Comparison of ENCODE assay signal across 8 cellular contexts in the genomic region with DNA sequence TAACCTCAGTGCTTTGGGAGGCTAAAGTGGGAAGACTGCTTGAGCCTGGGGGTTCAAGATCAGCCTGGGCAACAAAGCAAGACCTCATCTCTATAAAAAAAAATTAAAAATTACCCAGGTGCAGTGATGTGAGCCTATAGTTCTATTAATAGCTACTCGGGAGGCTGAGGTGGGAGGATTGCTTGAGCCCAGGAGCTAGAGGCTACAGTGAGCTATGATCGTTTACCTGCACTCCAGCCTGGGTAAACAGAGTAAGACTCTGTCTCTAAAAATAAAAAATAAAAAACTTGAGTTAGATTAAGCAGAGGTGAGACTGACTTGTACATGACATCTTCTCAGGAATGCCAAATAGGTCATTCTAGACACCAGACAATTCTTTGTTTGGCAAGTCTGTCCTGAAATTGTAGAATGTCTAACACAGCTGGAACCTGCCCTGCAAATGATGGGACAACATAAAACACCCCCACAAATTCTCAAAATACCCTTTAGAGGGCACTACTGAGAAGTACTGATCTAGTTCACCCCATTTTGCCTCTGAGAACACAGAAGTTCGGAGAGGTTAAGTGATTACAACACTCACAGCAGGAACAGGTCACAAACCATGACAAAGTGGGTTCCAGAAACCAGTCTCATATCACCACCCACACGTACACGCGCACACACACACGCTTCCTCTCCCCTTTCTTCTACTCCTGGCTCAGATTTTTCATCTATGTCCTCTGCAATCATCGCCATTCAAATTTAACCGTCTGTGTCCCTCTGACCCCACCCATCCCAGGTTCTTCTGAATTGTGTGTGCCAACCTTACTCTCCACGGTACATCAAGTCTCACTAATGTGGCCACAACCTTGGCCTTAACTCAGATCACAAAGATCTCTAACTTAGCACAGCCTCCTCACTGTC. TPM values are rescaled to one million over a fixed set of nuclear protein-coding genes. Genes with fewer than 3 reads are reported as not detected.
A peak's percentile ranks its signal among the peaks of the same experiment; 100 is the strongest.
DNase-seq lines count a peak whose midpoint lies in the region; ATAC-seq and TF ChIP-seq lines count a peak whose summit lies in the region.

No MANE protein-coding gene starts in this region.

- peak overlapping the region; percentile 26 to 93 for H2BK12ac ChIP-seq in mesenchymal stem cell (ENCODE audit: low read length in 2 of 2)

- H3K27me3 ChIP-seq in adrenal gland (no peaks in the 10 kb centered on the region), mesenchymal stem cell (ENCODE audit: control insufficient read depth in 1 of 2, insufficient read depth in 1 of 2, low read length in 2 of 2) (no peaks in the 10 kb centered on the region), stomach (no peaks in the 10 kb centered on the region)

- peak overlapping the region; percentile 83 for H4K8ac ChIP-seq in mesenchymal stem cell (ENCODE audit: low read length)

- ATAC-seq in GM18907 (IDR thresholded peaks at IDR 0.05; ENCODE audit: unreplicated experiment) (peak; percentile 88), HG03039 (IDR thresholded peaks at IDR 0.05; ENCODE audit: unreplicated experiment) (peak; percentile 75)

- H3K4me1 ChIP-seq in adrenal gland (replicated peaks in 1 of 2) = peaks cover 25 to 54% of the 10 kb centered on the region in 2 donors
- H3K4me1 ChIP-seq in mesenchymal stem cell (ENCODE audit: control insufficient read depth, insufficient read depth, low read depth, low read length) = peaks cover 13% of the 10 kb centered on the region
- peaks cover 8 to 54% (median 39%) of the 10 kb centered on the region in 4 donors for H3K4me1 ChIP-seq in stomach

- H3K27ac ChIP-seq in adrenal gland (peak overlapping the region; percentile 27 to 84 (median 77)), mesenchymal stem cell (ENCODE audit: low read length, poor library complexity, severe bottlenecking) (peak overlapping the region; percentile 95), stomach (peak overlapping the region in 4 of 5 donors; percentile 64 to 72 (median 70))

- intact Hi-C loops in adrenal gland (cut with DNase I) = no loop called here
- intact Hi-C loops in stomach (cut with DNase I; ENCODE audit: low total_unique reads) = no loop called here

- peak overlapping the region; percentile 59 to 69 for H3K4ac ChIP-seq in mesenchymal stem cell (ENCODE audit: low read depth in 1 of 2, low read length in 2 of 2)

- peak overlapping the region; percentile 61 for H3K9ac ChIP-seq in mesenchymal stem cell (ENCODE audit: low read length)

- no peaks in the 10 kb centered on the region for H3K9me3 ChIP-seq in adrenal gland (replicated peaks in 1 of 3)
- no peaks in the 10 kb centered on the region for H3K9me3 ChIP-seq in mesenchymal stem cell (ENCODE audit: control insufficient read depth, low read length)
- H3K9me3 ChIP-seq in stomach = no peaks in the 10 kb centered on the region

- no peak overlapping the region for H3K4me2 ChIP-seq in mesenchymal stem cell (ENCODE audit: low read length, poor library complexity, severe bottlenecking)

- H4K91ac ChIP-seq in mesenchymal stem cell (ENCODE audit: low read length) = peak overlapping the region; percentile 78

- no peak overlapping the region for H3K23ac ChIP-seq in mesenchymal stem cell (ENCODE audit: low read length in 2 of 2)

- H3K79me1 ChIP-seq in mesenchymal stem cell (replicated peaks; ENCODE audit: low read length, poor library complexity, severe bottlenecking) = peaks cover 5% of the 10 kb centered on the region

- no peak overlapping the region for H2AFZ ChIP-seq in mesenchymal stem cell (ENCODE audit: low read depth, low read length)

- H2BK120ac ChIP-seq in mesenchymal stem cell (ENCODE audit: low read depth, low read length) = peak overlapping the region; percentile 45

- no peak overlapping the region for H3K14ac ChIP-seq in mesenchymal stem cell (ENCODE audit: low read length in 2 of 2)

- DNase-seq in SK-MEL-5 (ENCODE audit: low read depth, low spot score) (peak; percentile 26), adrenal gland (peak in 2 of 7 donors; percentile 56 to 60), mesenchymal stem cell (no peak), stomach (no peak), 8988T (no peak), DMS114 treated with DMSO at 0.1 percent for 48 hours (lab: John Stamatoyannopoulos, UW; ENCODE audit: unreplicated experiment) (no peak)

- peak overlapping the region; percentile 44 to 97 for H3K18ac ChIP-seq in mesenchymal stem cell (ENCODE audit: low read depth in 1 of 2, low read length in 2 of 2)

- in situ Hi-C loops in SK-MEL-5 (cut with HindIII; ENCODE audit: low pct_unique_long_range_greater_than_20kb, low sequenced_read_pairs) = no loop called here

- TF ChIP-seq CTCF in adrenal gland (IDR thresholded peaks at IDR 0.05) (peak in 5 of 6 experiments; percentile 14 to 50 (median 39)), stomach (IDR thresholded peaks at IDR 0.05) (peak in 2 of 7 experiments; percentile 8 to 10)

- H3K4me3 ChIP-seq in adrenal gland (no peak overlapping the region), mesenchymal stem cell (ENCODE audit: insufficient read depth in 1 of 2, low read depth in 1 of 2, low read length in 2 of 2) (peak overlapping the region in 1 of 2 experiments; percentile 17), stomach (no peak overlapping the region)

- WGBS in adrenal gland, 4 donors = 74 to 85% (median 82%) methylated on average over 10 of the region's 10 CpGs
- WGBS in mesenchymal stem cell = 91% methylated on average over 9 of the region's 10 CpGs
- 76 to 81% (median 77%) methylated on average over 10 of the region's 10 CpGs for WGBS in stomach, 5 donors

- peak overlapping the region; percentile 96 for H2AK5ac ChIP-seq in mesenchymal stem cell (ENCODE audit: low read length, severe bottlenecking)

- TF ChIP-seq POLR2A in adrenal gland (IDR thresholded peaks at IDR 0.05) = no peak
- no peak for TF ChIP-seq POLR2A in stomach (IDR thresholded peaks at IDR 0.05)

- H2BK5ac ChIP-seq in mesenchymal stem cell (ENCODE audit: low read depth, low read length, poor library complexity, severe bottlenecking) = peak overlapping the region; percentile 58

- H3K36me3 ChIP-seq in adrenal gland (replicated peaks in 1 of 2) = no peaks in the 10 kb centered on the region
- H3K36me3 ChIP-seq in mesenchymal stem cell (ENCODE audit: control insufficient read depth in 1 of 2, insufficient read depth in 2 of 2, low read depth in 1 of 2, low read length in 2 of 2) = peaks cover 3 to 6% of the 10 kb centered on the region in 2 experiments
- H3K36me3 ChIP-seq in stomach = no peaks in the 10 kb centered on the region

- peak overlapping the region; percentile 15 for H2BK15ac ChIP-seq in mesenchymal stem cell (ENCODE audit: low read depth, poor library complexity, severe bottlenecking)

- TF ChIP-seq EP300 in stomach (IDR thresholded peaks at IDR 0.05) = no peak

RNA-seq across cellular contexts. Expression of gene ARHGAP18, which starts 38.3 kb away (rescaled TPM):
- 17.9 and 18.2 TPM in 2 replicates for total RNA-seq in SK-MEL-5 (2014; rRNA removed; shearing (Covaris generic))
- polyA plus RNA-seq in SK-MEL-5 (2015; cell fraction: cytosol; rRNA removed) = 7.0 and 10.2 TPM in 2 replicates
- 3.4 and 4.9 TPM in 2 replicates for polyA plus RNA-seq in SK-MEL-5 (2015; cell fraction: nucleus; rRNA removed)
- total RNA-seq in adrenal gland (10 to 100 TPM; 50.6 to 90.6 (median 79.8) TPM), stomach (100 to 1,000 TPM in 1 of 5 donors, 10 to 100 TPM in 4; 20.0 to 104 (median 34.4) TPM)
- polyA plus RNA-seq in adrenal gland (10 to 100 TPM; 22.0 to 78.3 (median 27.1) TPM), stomach (10 to 100 TPM in 2 of 3 donors, 1 to 10 TPM in 1; 6.0 to 26.0 (median 20.5) TPM)
- 22.2 TPM for polyA plus RNA-seq in mesenchymal stem cell (2013, experiment 1 of 2)
- 22.1 TPM for polyA plus RNA-seq in mesenchymal stem cell (2013, experiment 2 of 2)
